In the genomic region with DNA sequence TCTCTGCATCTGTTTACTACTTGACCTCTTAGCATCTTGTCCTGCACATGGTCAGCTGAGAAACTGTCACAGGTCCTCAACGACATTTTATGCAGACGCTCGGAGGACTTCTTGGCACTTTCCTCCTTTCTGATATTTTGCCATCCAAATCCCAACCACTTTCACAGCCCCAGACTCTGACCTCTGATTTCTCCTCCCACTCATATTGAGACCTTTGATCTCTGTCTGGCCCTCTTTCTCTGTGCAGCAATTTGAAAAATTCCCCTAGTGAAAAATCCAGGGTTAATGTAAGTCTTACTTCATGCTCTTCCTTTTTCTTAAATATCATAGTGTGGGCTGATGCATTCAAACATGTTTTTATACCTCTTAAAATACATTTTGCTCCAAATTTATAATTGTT, we compare ENCODE assay signal across 6 cellular contexts.
"Had no signal": no experiment of that assay in that cellular context is flagged by ENCODE, and none has a peak within 500 bp of the region (broad histone marks: within the 10 kb centered on the region; RNA-seq: fewer than 3 reads in every experiment).

No MANE protein-coding gene starts in this region.

- H3K4me3 ChIP-seq: GM23248, K562 had no signal

- H3K9me3 Mint-ChIP-seq: H9 had no signal

- DNase-seq: GM23248, H9, HCEC 1CT, IMR-90 had no signal

- ATAC-seq: K562 had no signal

- H3K27ac Mint-ChIP-seq: H9 had no signal

- H3K4me1 Mint-ChIP-seq: H9 had no signal

- H3K4me3 Mint-ChIP-seq: H9 had no signal

- H2AFZ ChIP-seq: GM23248 had no signal

- H3K27ac ChIP-seq: GM23248, HL-60 had no signal

- H3K9ac ChIP-seq: GM23248 had no signal
